In genomic region chr3:141393151-141394076, GRCh38 we compare ENCODE assay signal across 11 cellular contexts. TPM values are rescaled to one million over a fixed set of nuclear protein-coding genes. Genes with fewer than 3 reads are reported as not detected.
DNase-seq lines count a peak whose midpoint lies in the region; ATAC-seq and TF ChIP-seq lines count a peak whose summit lies in the region.
"Had no signal": no experiment of that assay in that cellular context is flagged by ENCODE, and none has a peak within 500 bp of the region (broad histone marks: within the 10 kb centered on the region; RNA-seq: fewer than 3 reads in every experiment).

No MANE protein-coding gene starts in this region.

- intact Hi-C loops in Right ventricle myocardium inferior (cut with DNase I): no loop called here
- intact Hi-C loops in lower lobe of right lung (cut with DNase I): no loop called here
- intact Hi-C loops in vagina (cut with DNase I): no loop called here

- no peaks in the 10 kb centered on the region for H3K9me3 ChIP-seq in cardiac muscle cell (ENCODE audit: low read depth)
- no peaks in the 10 kb centered on the region for H3K9me3 ChIP-seq in lower lobe of right lung
- H3K9me3 ChIP-seq in vagina: no peaks in the 10 kb centered on the region

- H3K4me3 Mint-ChIP-seq in brain: peak overlapping the region in 3 of 5 experiments; percentile 9 to 38 (median 27)
- H3K4me3 Mint-ChIP-seq: activated naive CD8-positive, alpha-beta T cell treated with anti-CD3 and anti-CD28 coated beads, Interleukin-2, amount 10 ng/mL, durations not matched to agents 7 days and 5 days had no signal

- peak overlapping the region; percentile 20 to 96 (median 83) for H3K27ac Mint-ChIP-seq in brain
- H3K27ac Mint-ChIP-seq: activated naive CD8-positive, alpha-beta T cell treated with anti-CD3 and anti-CD28 coated beads, Interleukin-2, amount 10 ng/mL, durations not matched to agents 7 days and 5 days had no signal

- H3K27ac ChIP-seq in cardiac muscle cell (peak overlapping the region; percentile 37), lower lobe of right lung (peak overlapping the region; percentile 40), vagina (peak overlapping the region; percentile 81)
- H3K27ac ChIP-seq: BLaER1 treated with 17β-estradiol and CSF1 and Interleukin-3, amounts not matched to agents 10 nM and 100 nM had no signal

- H3K4me1 ChIP-seq in cardiac muscle cell (ENCODE audit: low read depth) (peaks cover 22% of the 10 kb centered on the region), lower lobe of right lung (peaks cover 11% of the 10 kb centered on the region), vagina (peaks cover 23% of the 10 kb centered on the region)
- H3K4me1 ChIP-seq: BLaER1 treated with 17β-estradiol and CSF1 and Interleukin-3, amounts not matched to agents 10 nM and 100 nM had no signal

- DNase-seq in cardiac muscle cell (ENCODE audit: low read depth in 1 of 2, low spot score in 1 of 2) (peak in 1 of 2 donors; percentile 50), Right ventricle myocardium inferior (ENCODE audit: missing footprints) (no peak), lower lobe of right lung (no peak), vagina (ENCODE audit: extremely low spot score in 2 of 2) (no peak)
- DNase-seq in stimulated activated CD4-positive, alpha-beta T cell treated with anti-CD3 and anti-CD28 coated beads, Interleukin-2, amount 100 ng/mL, for 48 hours: no peak
- DNase-seq: activated naive CD8-positive, alpha-beta T cell treated with anti-CD3 and anti-CD28 coated beads, Interleukin-2, amount 10 ng/mL, durations not matched to agents 7 days and 5 days; NCI-H2171 had no signal

- ATAC-seq in Right ventricle myocardium inferior (no peak), lower lobe of right lung (peak in 1 of 2 donors; percentile 54), HG02970 (IDR thresholded peaks at IDR 0.05; ENCODE audit: low FRiP score, unreplicated experiment) (no peak), HG02973 (IDR thresholded peaks at IDR 0.05; ENCODE audit: unreplicated experiment) (no peak)

- peaks cover 59% of the 10 kb centered on the region for H3K4me1 Mint-ChIP-seq in brain

- TF ChIP-seq CTCF in cardiac muscle cell (IDR thresholded peaks at IDR 0.05; ENCODE audit: low read depth, low read length): no peak
- peak in 1 of 2 experiments; percentile 8 for TF ChIP-seq CTCF in brain (conservative IDR thresholded peaks at IDR 0.05)
- TF ChIP-seq CTCF in lower lobe of right lung (IDR thresholded peaks at IDR 0.05): no peak
- TF ChIP-seq CTCF in vagina (IDR thresholded peaks at IDR 0.05): no peak

- H3K4me3 ChIP-seq in cardiac muscle cell (no peak overlapping the region), lower lobe of right lung (no peak overlapping the region), vagina (no peak overlapping the region)
- H3K4me3 ChIP-seq: BLaER1 treated with 17β-estradiol and CSF1 and Interleukin-3, amounts not matched to agents 10 nM and 100 nM had no signal

- peaks cover 50% of the 10 kb centered on the region for H3K36me3 Mint-ChIP-seq in brain

- no peak for TF ChIP-seq POLR2A in vagina (IDR thresholded peaks at IDR 0.05)

- H3K27me3 ChIP-seq in cardiac muscle cell (no peaks in the 10 kb centered on the region), lower lobe of right lung (ENCODE audit: low read depth) (no peaks in the 10 kb centered on the region), vagina (no peaks in the 10 kb centered on the region)
- H3K27me3 ChIP-seq: BLaER1 treated with 17β-estradiol and CSF1 and Interleukin-3, amounts not matched to agents 10 nM and 100 nM had no signal

- H3K27me3 Mint-ChIP-seq in brain: peaks cover 5% of the 10 kb centered on the region
- H3K27me3 Mint-ChIP-seq: activated naive CD8-positive, alpha-beta T cell treated with anti-CD3 and anti-CD28 coated beads, Interleukin-2, amount 10 ng/mL, durations not matched to agents 7 days and 5 days had no signal

- H3K36me3 ChIP-seq in cardiac muscle cell: no peaks in the 10 kb centered on the region
- peaks cover 15% of the 10 kb centered on the region for H3K36me3 ChIP-seq in lower lobe of right lung
- no peaks in the 10 kb centered on the region for H3K36me3 ChIP-seq in vagina

- H3K9me3 Mint-ChIP-seq in brain: peaks cover 8 to 52% (median 21%) of the 10 kb centered on the region in 5 experiments

RNA-seq across cellular contexts. Expression of gene ZBTB38, which starts 25.1 kb away (rescaled TPM):
- total RNA-seq in cardiac muscle cell (22.5 and 35.9 TPM in 2 replicates), Right ventricle myocardium inferior (102 TPM), lower lobe of right lung (89.6 TPM), vagina (88.6 TPM)
- polyA plus RNA-seq in cardiac muscle cell (12.9 and 20.1 TPM in 2 replicates), brain (ENCODE audit: insufficient read depth, low read depth, low replicate concordance) (6.0 TPM)
